Comparison of ENCODE assay signal across 18 cellular contexts in genomic region chr12:102394200-102394599, GRCh38.
"Had no signal": no experiment of that assay in that cellular context is flagged by ENCODE, and none has a peak within 500 bp of the region (broad histone marks: within the 10 kb centered on the region; RNA-seq: fewer than 3 reads in every experiment).

No MANE protein-coding gene starts in this region.

- H3K4me3 ChIP-seq: esophagus muscularis mucosa, gastroesophageal sphincter, left lung, lower lobe of right lung, testis, tibial nerve, upper lobe of right lung, vagina had no signal

- H3K27me3 ChIP-seq: esophagus muscularis mucosa, gastroesophageal sphincter, left lung, testis, tibial nerve, upper lobe of right lung, vagina had no signal

- DNase-seq: effector memory CD8-positive, alpha-beta T cell; foreskin fibroblast; glutamatergic neuron; islet precursor cell; left lung; lower lobe of right lung; natural killer cell; posterior cingulate gyrus; stimulated activated CD4-positive, alpha-beta T cell treated with anti-CD3 and anti-CD28 coated beads, Interleukin-2, amount 100 ng/mL, for 24 hours; stimulated activated CD4-positive, alpha-beta T cell treated with anti-CD3 and anti-CD28 coated beads, Interleukin-4, amount 100 ng/mL, for 4 hours; stimulated activated naive B cell treated with anti-CD40 and anti-IgM and Interleukin-4, amounts not matched to agents 10 μg/mL and 1 μg/mL and 100 μg/mL, for 72 hours; stimulated activated naive CD8-positive, alpha-beta T cell treated with anti-CD3 and anti-CD28 coated beads, Interleukin-15, amount 100 ng/mL, for 72 hours; testis; upper lobe of right lung had no signal

- H3K36me3 ChIP-seq: esophagus muscularis mucosa, gastroesophageal sphincter, left lung, lower lobe of right lung, tibial nerve, upper lobe of right lung, vagina had no signal
